In the genomic region with DNA sequence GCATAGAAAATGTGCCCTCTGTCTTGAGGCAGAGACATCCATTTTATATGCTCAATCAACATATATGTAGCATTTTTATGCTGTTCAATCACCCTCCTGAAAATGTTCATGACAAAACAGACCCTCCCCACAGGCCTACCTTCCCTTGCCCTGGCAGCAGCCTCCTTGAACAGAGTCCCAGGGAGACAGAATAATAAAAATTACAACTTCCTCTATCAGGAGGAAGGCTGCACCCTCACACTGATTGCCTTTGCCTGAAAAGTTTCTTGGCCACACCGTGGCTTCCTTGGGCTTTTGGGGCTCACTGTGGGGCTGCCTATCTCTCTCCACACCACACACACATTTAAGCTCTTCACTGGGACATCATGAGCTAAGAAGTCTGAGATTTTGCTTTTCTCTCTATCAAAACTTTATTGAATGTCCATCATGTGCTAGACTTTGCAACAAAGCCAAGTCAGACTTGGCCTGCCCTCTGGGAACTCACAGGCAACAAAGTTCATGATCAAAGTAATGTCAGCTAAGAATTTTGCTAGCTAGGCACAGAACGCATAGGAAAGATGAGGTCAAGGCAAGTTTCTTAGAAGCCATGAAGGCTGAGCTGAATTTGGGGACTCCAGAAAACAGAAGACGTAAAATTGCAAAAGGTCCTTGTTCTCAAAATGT, we compare ENCODE assay signal across 15 cellular contexts.
"Had no signal": no experiment of that assay in that cellular context is flagged by ENCODE, and none has a peak within 500 bp of the region (broad histone marks: within the 10 kb centered on the region; RNA-seq: fewer than 3 reads in every experiment).

No MANE protein-coding gene starts in this region.

- H3K9me3 Mint-ChIP-seq: natural killer cell had no signal

- H3K9me3 ChIP-seq: gastrocnemius medialis, heart right ventricle had no signal

- DNase-seq: activated CD4-positive, alpha-beta T cell treated with anti-CD3 and anti-CD28 coated beads, Interleukin-2, amount 50 U/mL, for 4 hours; activated naive CD4-positive, alpha-beta T cell treated with anti-CD3 and anti-CD28 coated beads, Interleukin-2, amount 10 ng/mL, durations not matched to agents 7 days and 5 days; activated T-cell treated with anti-CD3 and anti-CD28 coated beads, Interleukin-2, amount 50 U/mL, for 24 hours; endodermal cell; erythroblast; gastrocnemius medialis; heart right ventricle; mammary epithelial cell; natural killer cell; occipital lobe; stimulated activated CD4-positive, alpha-beta T cell treated with anti-CD3 and anti-CD28 coated beads, Interleukin-15, amount 100 ng/mL, for 24 hours; stimulated activated CD4-positive, alpha-beta T cell treated with anti-CD3 and anti-CD28 coated beads, Interleukin-4, amount 100 ng/mL, for 24 hours; stimulated activated naive CD8-positive, alpha-beta T cell treated with anti-CD3 and anti-CD28 coated beads, Interleukin-15, Interleukin-2, amounts not matched to agents 100 U/mL and 50 U/mL, for 24 hours had no signal

- H3K4me3 ChIP-seq: gastrocnemius medialis, heart right ventricle had no signal

- H3K4me3 Mint-ChIP-seq: activated naive CD4-positive, alpha-beta T cell treated with anti-CD3 and anti-CD28 coated beads, Interleukin-2, amount 10 ng/mL, durations not matched to agents 7 days and 5 days; activated T-cell treated with anti-CD3 and anti-CD28 coated beads, Interleukin-2, amount 50 U/mL, for 24 hours; endodermal cell; natural killer cell; type B pancreatic cell had no signal

- H3K36me3 ChIP-seq: gastrocnemius medialis had no signal

- H3K27me3 Mint-ChIP-seq: type B pancreatic cell had no signal

- ATAC-seq: activated CD4-positive, CD25-positive, alpha-beta regulatory T cell treated with anti-CD3 and anti-CD28 coated beads, Interleukin-2, amount 50 U/mL, for 24 hours; gastrocnemius medialis; heart right ventricle; natural killer cell; stimulated activated naive CD8-positive, alpha-beta T cell treated with anti-CD3 and anti-CD28 coated beads, Interleukin-15, Interleukin-2, amounts not matched to agents 100 U/mL and 50 U/mL, for 24 hours had no signal

- H3K27ac Mint-ChIP-seq: activated naive CD4-positive, alpha-beta T cell treated with anti-CD3 and anti-CD28 coated beads, Interleukin-2, amount 10 ng/mL, durations not matched to agents 7 days and 5 days; activated T-cell treated with anti-CD3 and anti-CD28 coated beads, Interleukin-2, amount 50 U/mL, for 24 hours; endodermal cell; natural killer cell; type B pancreatic cell had no signal

- H3K27ac ChIP-seq: gastrocnemius medialis, heart right ventricle had no signal

- H3K27me3 ChIP-seq: gastrocnemius medialis, heart right ventricle had no signal

- H3K4me1 Mint-ChIP-seq: activated naive CD4-positive, alpha-beta T cell treated with anti-CD3 and anti-CD28 coated beads, Interleukin-2, amount 10 ng/mL, durations not matched to agents 7 days and 5 days had no signal
